8 cellular contexts compared by ENCODE assay signal in genomic region chr1:224644553-224645154, GRCh38. TPM values are rescaled to one million over a fixed set of nuclear protein-coding genes. Genes with fewer than 3 reads are reported as not detected.
DNase-seq lines count a peak whose midpoint lies in the region; ATAC-seq lines count a peak whose summit lies in the region.

No MANE protein-coding gene starts in this region.

- H3K4me3 Mint-ChIP-seq in T-helper 2 cell treated with Interferon-gamma antibody and Interleukin-4, amounts not matched to agents 5 μg/mL and 100 μg/mL, for 36 hours, result no peak overlapping the region

- H3K4me1 Mint-ChIP-seq in T-helper 2 cell treated with Interferon-gamma antibody and Interleukin-4, amounts not matched to agents 5 μg/mL and 100 μg/mL, for 36 hours (ENCODE audit: low read depth), result peaks cover 5% of the 10 kb centered on the region

- no peaks in the 10 kb centered on the region for H3K36me3 Mint-ChIP-seq in T-helper 2 cell treated with Interferon-gamma antibody and Interleukin-4, amounts not matched to agents 5 μg/mL and 100 μg/mL, for 36 hours (ENCODE audit: low read depth)

- H3K27me3 ChIP-seq in MG63, result no peaks in the 10 kb centered on the region
- no peaks in the 10 kb centered on the region for H3K27me3 ChIP-seq in iPS DF 6.9 (ENCODE audit: control insufficient read depth, insufficient read depth, low read length)

- H3K36me3 ChIP-seq in MG63, result no peaks in the 10 kb centered on the region
- H3K36me3 ChIP-seq in iPS DF 6.9 (ENCODE audit: control insufficient read depth, insufficient read depth, low read length), result no peaks in the 10 kb centered on the region

- no peaks in the 10 kb centered on the region for H3K9me3 Mint-ChIP-seq in T-helper 2 cell treated with Interferon-gamma antibody and Interleukin-4, amounts not matched to agents 5 μg/mL and 100 μg/mL, for 36 hours

- ATAC-seq in GM21786 (IDR thresholded peaks at IDR 0.05; ENCODE audit: unreplicated experiment), result peak; percentile 61

- H3K27ac Mint-ChIP-seq in T-helper 2 cell treated with Interferon-gamma antibody and Interleukin-4, amounts not matched to agents 5 μg/mL and 100 μg/mL, for 36 hours, result no peak overlapping the region

- H3K9me3 ChIP-seq in MG63 (no peaks in the 10 kb centered on the region), iPS DF 6.9 (ENCODE audit: control insufficient read depth, insufficient read depth, low read length) (no peaks in the 10 kb centered on the region)

- H3K4me3 ChIP-seq in MG63 (no peak overlapping the region), iPS DF 6.9 (ENCODE audit: low read length) (no peak overlapping the region)

- H3K27me3 Mint-ChIP-seq in T-helper 2 cell treated with Interferon-gamma antibody and Interleukin-4, amounts not matched to agents 5 μg/mL and 100 μg/mL, for 36 hours (ENCODE audit: low read depth), result peaks cover 16% of the 10 kb centered on the region

- DNase-seq in ELF-1 (ENCODE audit: low read depth, low spot score) (peak; percentile 71), MG63 (peak; percentile 33), amniotic epithelial cell (ENCODE audit: low read depth) (peak; percentile 54), iPS DF 6.9 (ENCODE audit: low read depth, low spot score) (peak; percentile 64), NCI-H187 treated with DMSO at 0.1 percent for 48 hours (lab: John Stamatoyannopoulos, UW) (no peak)
- peak; percentile 44 for DNase-seq in T-helper 2 cell treated with Interferon-gamma antibody and Interleukin-4, amounts not matched to agents 5 μg/mL and 100 μg/mL, for 36 hours (ENCODE audit: low spot score)
- DNase-seq in stimulated activated CD4-positive, alpha-beta T cell treated with anti-CD3 and anti-CD28 coated beads, Interleukin-15, amount 100 ng/mL, for 48 hours (ENCODE audit: low read depth in 2 of 2), result peak; percentile 10 to 32

- WGBS in iPS DF 6.9 (ENCODE audit: insufficient coverage, insufficient read length), result no CpG with 5 or more reads among the region's 5 CpGs

- no peaks in the 10 kb centered on the region; the same call in 1 of the 2 replicates for H3K4me1 ChIP-seq in iPS DF 6.9 (ENCODE audit: control insufficient read depth, insufficient read depth, low read length)

- no peak overlapping the region for H3K27ac ChIP-seq in iPS DF 6.9 (ENCODE audit: low read length)

RNA-seq across cellular contexts. Expression of gene CNIH3, which starts 28.5 kb away (rescaled TPM):
- 0.10 and 1.6 TPM in 2 replicates for total RNA-seq in MG63 (2014; rRNA removed; shearing (Covaris generic); ENCODE audit: low replicate concordance)
